In the genomic region with DNA sequence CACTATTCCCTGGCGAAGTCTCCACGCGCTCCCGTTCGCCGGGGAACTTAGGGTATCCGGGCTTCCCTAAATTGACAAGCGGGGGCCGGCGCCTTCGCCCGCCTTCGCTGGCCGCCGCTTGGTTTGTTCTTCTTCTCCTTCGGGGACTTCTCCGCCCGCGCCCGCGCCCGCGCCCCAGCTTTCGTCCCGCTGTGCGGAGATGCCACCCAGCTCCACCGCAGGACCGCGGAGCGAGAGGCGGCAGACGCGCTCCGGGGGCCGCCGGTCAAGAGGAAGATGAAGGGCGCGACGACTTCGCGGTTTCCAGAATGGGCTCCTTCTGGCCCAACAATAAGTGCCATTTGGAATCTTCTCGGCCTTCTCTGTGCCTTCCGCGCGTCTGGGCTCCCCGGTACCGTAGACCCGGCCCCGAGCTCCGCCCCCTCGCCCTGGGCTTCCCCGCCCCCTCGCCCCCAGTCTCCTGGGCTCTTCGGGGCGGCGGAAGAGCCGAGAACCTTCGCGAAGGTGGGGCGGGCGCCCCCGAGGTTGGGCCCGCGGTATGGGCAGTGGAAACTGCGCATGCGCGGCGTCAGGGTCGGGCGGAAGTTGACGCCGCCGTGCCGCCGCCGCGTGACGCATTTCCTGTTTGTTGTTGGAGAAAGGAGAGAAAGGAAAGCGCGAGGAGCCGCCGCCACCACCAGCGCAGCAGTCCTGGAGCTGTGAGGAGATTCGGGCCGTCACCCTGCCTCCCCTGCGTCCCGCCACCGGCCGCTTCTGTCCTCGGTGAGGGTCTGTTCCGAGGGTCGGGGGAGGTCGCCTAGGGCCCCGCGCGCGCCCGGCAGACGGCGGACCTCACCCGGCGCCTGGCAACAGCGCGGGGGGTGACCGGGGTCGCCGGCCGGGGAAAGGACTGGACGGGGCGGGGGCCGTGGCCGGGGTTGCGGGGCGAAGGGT, we compare ENCODE assay signal across 8 cellular contexts. TPM values are rescaled to one million over a fixed set of nuclear protein-coding genes. Genes with fewer than 3 reads are reported as not detected.
DNase-seq lines count a peak whose midpoint lies in the region; ATAC-seq and TF ChIP-seq lines count a peak whose summit lies in the region.

A gene (plus strand): TSS at position 622 of the 933 bp plus-strand sequence. CDS start 21,569 bp downstream, outside the sequence.

- peaks cover 4% of the 10 kb centered on the region for H4K20me1 ChIP-seq in mammary epithelial cell (ENCODE audit: insufficient read depth, low read length)

- TF ChIP-seq CTCF in AG04449 (IDR thresholded peaks at IDR 0.05; ENCODE audit: insufficient read depth, low read length, missing control alignments) (no peak), WI38 (IDR thresholded peaks at IDR 0.05; ENCODE audit: low read depth, low read length) (no peak), mammary epithelial cell (conservative IDR thresholded peaks at IDR 0.05 in 1 of 2, IDR thresholded peaks at IDR 0.05 in 1 of 2; ENCODE audit: extremely low read depth in 1 of 2, insufficient read depth in 1 of 2, low read depth in 1 of 2, low read length in 2 of 2) (no peak)

- WGBS in mammary epithelial cell (ENCODE audit: low coverage, missing lambda C conversion rate) = 5% methylated on average over 29 of the region's 114 CpGs

- peak within 1 kb of the TSS; percentile 94 for H3K9ac ChIP-seq in mammary epithelial cell (ENCODE audit: insufficient read depth, low read length)
- H3K9ac ChIP-seq in iPS-20b (ENCODE audit: low read depth, low read length) = peak within 1 kb of the TSS; percentile 84

- peaks cover 54% of the 10 kb centered on the region for H3K79me2 ChIP-seq in mammary epithelial cell (ENCODE audit: insufficient read depth, low read length)

- POLR2A ChIA-PET in AG04449 (lab: Yijun Ruan, JAX) = interaction anchor here (1.0 to 1.2 kb wide), 2 partner anchors 62 to 200 kb away, joined by 3 read pairs; no protein-coding TSS in a partner anchor

- in situ Hi-C loops in mammary epithelial cell (cut with MboI; ENCODE audit: low sequenced_read_pairs in 2 of 2) = no loop called here

- CTCF ChIA-PET in AG04449 (lab: Yijun Ruan, JAX) (interaction anchor here (1.5 to 1.7 kb wide), 2 partner anchors 51 to 367 kb away, joined by 3 to 6 read pairs; no protein-coding TSS in a partner anchor), mammary epithelial cell (lab: Charles Lee; ENCODE audit: low non-redundant PET) (no interaction called here)

- H2AFZ ChIP-seq in mammary epithelial cell (ENCODE audit: low read depth, low read length) = peak within 1 kb of the TSS; percentile 96

- peak within 1 kb of the TSS; percentile 98 for H3K4me2 ChIP-seq in mammary epithelial cell (ENCODE audit: insufficient read depth, low read depth, low read length)

- H3K4me3 ChIP-seq in AG04449 (ENCODE audit: low read depth, low read length) (peak within 1 kb of the TSS; percentile 75), WI38 (ENCODE audit: low read depth, low read length) (peak within 1 kb of the TSS; percentile 86), mammary epithelial cell (replicated peaks in 1 of 3; ENCODE audit: insufficient read depth in 1 of 3, low read depth in 2 of 3, low read length in 3 of 3) (peak within 1 kb of the TSS; percentile 80 to 92 (median 84)), iPS-20b (ENCODE audit: low read length) (peak within 1 kb of the TSS; percentile 92), skin epidermis (peak within 1 kb of the TSS; percentile 81 to 94 (median 85))

- peak within 1 kb of the TSS; percentile 89 for H3K27ac ChIP-seq in mammary epithelial cell (ENCODE audit: insufficient read depth, low read depth, low read length)
- peak within 1 kb of the TSS; percentile 2 for H3K27ac ChIP-seq in iPS-20b (ENCODE audit: low read length)
- peak within 1 kb of the TSS; percentile 88 to 99 (median 98) for H3K27ac ChIP-seq in skin epidermis

- H3K36me3 ChIP-seq in mammary epithelial cell (ENCODE audit: insufficient read depth, low read length) = no peaks in the 10 kb centered on the region
- peaks cover 3% of the 10 kb centered on the region; the same call in 1 of the 2 replicates for H3K36me3 ChIP-seq in iPS-20b (ENCODE audit: insufficient read depth, low read depth, low read length)

- TSS peak; percentile 60 for BruUV-seq in mammary epithelial cell (replicated peaks; lab: Mats Ljungman, UMichigan)

- H3K4me1 ChIP-seq in mammary epithelial cell (ENCODE audit: insufficient read depth, low read length) (peaks cover 14% of the 10 kb centered on the region), iPS-20b (ENCODE audit: insufficient read depth, low read length) (peaks cover 12% of the 10 kb centered on the region)

- H3K27me3 ChIP-seq in mammary epithelial cell (ENCODE audit: insufficient read depth, low read length) = no peaks in the 10 kb centered on the region
- peaks cover 10% of the 10 kb centered on the region; the same call in 1 of the 2 replicates for H3K27me3 ChIP-seq in iPS-20b (ENCODE audit: insufficient read depth, low read length)

- no peak for DNase-seq in AG04449 (ENCODE audit: low read depth, low spot score)
- peak; percentile 49 for DNase-seq in NCI-H2196 treated with DMSO at 0.1 percent for 48 hours (lab: John Stamatoyannopoulos, UW; ENCODE audit: unreplicated experiment)
- peak; percentile 91 for DNase-seq in mammary epithelial cell

- ATAC-seq in GM18873 (IDR thresholded peaks at IDR 0.05; ENCODE audit: low FRiP score, unreplicated experiment) (peak; percentile 66), HG03135 (IDR thresholded peaks at IDR 0.05; ENCODE audit: unreplicated experiment) (peak; percentile 71)

- dilution Hi-C loops in mammary epithelial cell (cut with HindIII; ENCODE audit: low sequenced_read_pairs) = loop anchor here (5.0 to 10.0 kb wide), 2 partner anchors 48 to 69 kb away; no protein-coding TSS in a partner anchor

- no peaks in the 10 kb centered on the region for H3K9me3 ChIP-seq in mammary epithelial cell (replicated peaks; ENCODE audit: insufficient read depth, low read length)
- no peaks in the 10 kb centered on the region for H3K9me3 ChIP-seq in iPS-20b (ENCODE audit: insufficient read depth, low read depth, low read length)

- intact Hi-C loops in mammary epithelial cell (cut with micrococcal nuclease) = loop anchor here (2.0 to 5.0 kb wide), 2 partner anchors 26 to 429 kb away; no protein-coding TSS in a partner anchor

RNA-seq across cellular contexts. Expression of the gene that starts here (rescaled TPM):
- total RNA-seq in mammary epithelial cell = 100 to 1,000 TPM; 151 to 157 TPM
- 75.6 TPM for polyA plus RNA-seq in mammary epithelial cell
- polyA minus RNA-seq in mammary epithelial cell = 39.8 TPM

Comparison
In these comparisons a context has a peak if more than half of its experiments do, and no peak if none do; other contexts are left out.
1. H3K27ac ChIP-seq: peak in every context shown above with its lines; median percentile 98 in skin epidermis; 89 in mammary epithelial cell; 2 in iPS-20b.